ENCODE assay signal across 13 cellular contexts in the genomic region with DNA sequence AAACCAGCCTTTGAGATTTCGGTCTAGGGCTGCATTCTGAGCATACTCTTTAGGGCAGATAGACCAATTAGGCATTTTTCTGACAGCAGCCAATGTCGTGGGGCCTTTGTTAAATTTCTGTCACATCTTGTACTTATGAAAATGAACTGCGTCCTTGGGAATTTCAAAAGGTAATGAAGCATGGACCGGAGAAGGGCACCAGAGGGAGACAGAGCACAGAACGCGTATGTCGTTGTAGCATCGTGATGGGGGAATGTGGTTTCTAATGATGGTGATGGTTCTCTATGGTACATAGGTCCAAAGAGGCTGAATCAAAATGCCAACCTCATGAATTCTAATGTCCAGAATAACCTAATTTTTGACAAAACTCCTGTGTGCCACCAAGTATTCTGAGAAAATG.
DNase-seq lines count a peak whose midpoint lies in the region; ATAC-seq, FAIRE-seq and TF ChIP-seq lines count a peak whose summit lies in the region.
"Had no signal": no experiment of that assay in that cellular context is flagged by ENCODE, and none has a peak within 500 bp of the region (broad histone marks: within the 10 kb centered on the region; RNA-seq: fewer than 3 reads in every experiment).

No MANE protein-coding gene starts in this region.

- no peaks in the 10 kb centered on the region for H3K36me3 Mint-ChIP-seq in CD8-positive, alpha-beta T cell

- no peaks in the 10 kb centered on the region for H3K79me2 ChIP-seq in HepG2 (ENCODE audit: insufficient read depth, low read length)

- TF ChIP-seq RAD21 in HepG2 (CRISPR knock-in tag; IDR thresholded peaks at IDR 0.05) = peak; percentile 23; the same call in 1 of the 2 replicates

- TF ChIP-seq CTCF in HepG2 (CRISPR knock-in tag; IDR thresholded peaks at IDR 0.05) (peak; percentile 67), right lobe of liver (IDR thresholded peaks at IDR 0.05) (no peak)
- no peak for TF ChIP-seq CTCF in CD8-positive, alpha-beta T cell (IDR thresholded peaks at IDR 0.05)

- DNase-seq in HepG2 (ENCODE audit: low spot score) = peak; percentile 15
- no peak for DNase-seq in right lobe of liver
- DNase-seq in NCI-H524 (lab: John Stamatoyannopoulos, UW) = peak; percentile 22 to 68
- peak; percentile 20 for DNase-seq in dermis blood vessel endothelial cell
- DNase-seq in foreskin melanocyte = no peak
- no peak for DNase-seq in CD8-positive, alpha-beta T cell
- DNase-seq in NOMO-1 treated with DMSO at 0.1 percent for 48 hours (lab: John Stamatoyannopoulos, UW; ENCODE audit: unreplicated experiment) = no peak
- DNase-seq: activated CD4-positive, CD25-positive, alpha-beta regulatory T cell treated with anti-CD3 and anti-CD28 coated beads, Interleukin-2, amount 50 U/mL, for 72 hours; stimulated activated CD4-positive, alpha-beta T cell treated with anti-CD3 and anti-CD28 coated beads, Interleukin-2, amount 100 ng/mL, for 24 hours had no signal

- H3K27me3 Mint-ChIP-seq in CD8-positive, alpha-beta T cell (ENCODE audit: low read depth) = peaks cover 4% of the 10 kb centered on the region
- H3K27me3 Mint-ChIP-seq: B cell, progenitor cell of endocrine pancreas had no signal

- intact Hi-C loops in HepG2 (cut with micrococcal nuclease; ENCODE audit: unreplicated experiment) = loop anchor here (1.0 to 2.0 kb wide), 3 partner anchors 635 to 801 kb away; no protein-coding TSS in a partner anchor
- intact Hi-C loops in right lobe of liver (cut with DNase I) = no loop called here
- intact Hi-C loops in CD8-positive, alpha-beta T cell (cut with DNase I, micrococcal nuclease) = loop anchor here in 1 of 2 experiments (10.0 kb wide), 1 partner anchor 483 kb away; the partner anchor contains the start of gene CRIM1

- no peaks in the 10 kb centered on the region for H3K4me1 ChIP-seq in HepG2 (ENCODE audit: insufficient read depth, low read length)
- H3K4me1 ChIP-seq in right lobe of liver = no peaks in the 10 kb centered on the region
- H3K4me1 ChIP-seq in CD8-positive, alpha-beta T cell (ENCODE audit: insufficient read depth, low read length) = no peaks in the 10 kb centered on the region

- H3K27ac ChIP-seq in HepG2 (ENCODE audit: extremely low read length, insufficient read depth, low read length) (no peak overlapping the region), right lobe of liver (no peak overlapping the region)
- no peak overlapping the region for H3K27ac ChIP-seq in CD8-positive, alpha-beta T cell (ENCODE audit: low read depth, low read length)

- in situ Hi-C loops in HepG2 (cut with HindIII; ENCODE audit: extremely low pct_ligation_motif_present, low pct_unique_long_range_greater_than_20kb) = loop anchor here (10.0 kb wide), 1 partner anchor 803 kb away; no protein-coding TSS in a partner anchor

- FAIRE-seq in HepG2 (lab: Jason Lieb, UNC) = peak; percentile 44
- FAIRE-seq: colon had no signal

- H2AFZ ChIP-seq in HepG2 (ENCODE audit: low read length) = no peak overlapping the region

- CTCF ChIA-PET in HepG2 (lab: Yijun Ruan, JAX; ENCODE audit: low intra/inter-chr PET ratio, low total read pairs) = interaction anchor here (2.0 kb wide), 1 partner anchor 801 kb away, joined by 5 read pairs; no protein-coding TSS in a partner anchor
- CTCF ChIA-PET in CD8-positive, alpha-beta T cell (lab: Charles Lee) = no interaction called here

- BruUV-seq in HepG2 (replicated peaks; lab: Mats Ljungman, UMichigan) = no TSS peak

- H3K4me3 Mint-ChIP-seq in CD8-positive, alpha-beta T cell = no peak overlapping the region
- H3K4me3 Mint-ChIP-seq: B cell had no signal

- no peak for TF ChIP-seq POLR2A in HepG2 (IDR thresholded peaks at IDR 0.05; ENCODE audit: insufficient read depth in 1 of 2, low read depth in 2 of 2, low read length in 2 of 2)
- TF ChIP-seq POLR2A in right lobe of liver (IDR thresholded peaks at IDR 0.05) = no peak

- WGBS in HepG2 (ENCODE audit: low lambda C conversion rate) = 2% methylated on average over 8 of the region's 8 CpGs
- WGBS in right lobe of liver (ENCODE audit: insufficient coverage, low coverage, low lambda C conversion rate, missing lambda C conversion rate) = 69% methylated on average over 8 of the region's 8 CpGs

- TF ChIP-seq EP300 in HepG2 (IDR thresholded peaks at IDR 0.05; ENCODE audit: low read depth in 2 of 2, low read length in 2 of 2) (no peak), HepG2 (CRISPR knock-in tag; IDR thresholded peaks at IDR 0.05; ENCODE audit: borderline replicate concordance) (no peak)

- H3K9ac ChIP-seq in HepG2 (ENCODE audit: insufficient read depth, low read depth, low read length) = no peak overlapping the region

- H3K27me3 ChIP-seq in HepG2 (ENCODE audit: control insufficient read depth in 1 of 2, insufficient read depth in 2 of 2, low read length in 2 of 2) = no peaks in the 10 kb centered on the region
- H3K27me3 ChIP-seq in right lobe of liver = no peaks in the 10 kb centered on the region
- H3K27me3 ChIP-seq in CD8-positive, alpha-beta T cell (ENCODE audit: insufficient read depth, low read length) = no peaks in the 10 kb centered on the region

- H3K4me1 Mint-ChIP-seq in CD8-positive, alpha-beta T cell (ENCODE audit: low read depth) = no peaks in the 10 kb centered on the region
- H3K4me1 Mint-ChIP-seq: B cell had no signal

- ATAC-seq in HepG2 (peak; percentile 85), right lobe of liver (no peak), GM21825 (IDR thresholded peaks at IDR 0.05; ENCODE audit: unreplicated experiment) (no peak)
- ATAC-seq in CD8-positive, alpha-beta T cell = no peak

- H3K4me2 ChIP-seq in HepG2 (ENCODE audit: low read depth, low read length) = no peak overlapping the region

- H3K9me3 ChIP-seq in HepG2 (ENCODE audit: low read length) (no peaks in the 10 kb centered on the region), right lobe of liver (no peaks in the 10 kb centered on the region)
- H3K9me3 ChIP-seq in CD8-positive, alpha-beta T cell (ENCODE audit: low read length) = no peaks in the 10 kb centered on the region

- H3K4me3 ChIP-seq in HepG2 (replicated peaks in 1 of 3; ENCODE audit: insufficient read depth in 1 of 3, low read depth in 2 of 3, low read length in 3 of 3) (no peak overlapping the region), right lobe of liver (no peak overlapping the region)
- H3K4me3 ChIP-seq in CD8-positive, alpha-beta T cell (ENCODE audit: low read depth, low read length) = no peak overlapping the region

- POLR2A ChIA-PET in HepG2 (lab: Yijun Ruan, JAX) = no interaction called here
- POLR2A ChIA-PET in CD8-positive, alpha-beta T cell (lab: Charles Lee) = no interaction called here

- no peaks in the 10 kb centered on the region for H3K9me3 Mint-ChIP-seq in CD8-positive, alpha-beta T cell

- no peak overlapping the region for H3K27ac Mint-ChIP-seq in CD8-positive, alpha-beta T cell
- H3K27ac Mint-ChIP-seq: B cell, progenitor cell of endocrine pancreas had no signal

- H3K36me3 ChIP-seq in HepG2 (replicated peaks in 1 of 2; ENCODE audit: control insufficient read depth in 1 of 2, insufficient read depth in 2 of 2, low read length in 2 of 2) = no peaks in the 10 kb centered on the region
- H3K36me3 ChIP-seq in right lobe of liver = no peaks in the 10 kb centered on the region
- no peaks in the 10 kb centered on the region for H3K36me3 ChIP-seq in CD8-positive, alpha-beta T cell (ENCODE audit: insufficient read depth, low read length)

- no peaks in the 10 kb centered on the region for H4K20me1 ChIP-seq in HepG2 (ENCODE audit: insufficient read depth, low read length)

TF ChIP-seq in HepG2, 621 proteins besides CTCF, POLR2A, EP300 and RAD21:
- TF ChIP-seq, protein P1, sequence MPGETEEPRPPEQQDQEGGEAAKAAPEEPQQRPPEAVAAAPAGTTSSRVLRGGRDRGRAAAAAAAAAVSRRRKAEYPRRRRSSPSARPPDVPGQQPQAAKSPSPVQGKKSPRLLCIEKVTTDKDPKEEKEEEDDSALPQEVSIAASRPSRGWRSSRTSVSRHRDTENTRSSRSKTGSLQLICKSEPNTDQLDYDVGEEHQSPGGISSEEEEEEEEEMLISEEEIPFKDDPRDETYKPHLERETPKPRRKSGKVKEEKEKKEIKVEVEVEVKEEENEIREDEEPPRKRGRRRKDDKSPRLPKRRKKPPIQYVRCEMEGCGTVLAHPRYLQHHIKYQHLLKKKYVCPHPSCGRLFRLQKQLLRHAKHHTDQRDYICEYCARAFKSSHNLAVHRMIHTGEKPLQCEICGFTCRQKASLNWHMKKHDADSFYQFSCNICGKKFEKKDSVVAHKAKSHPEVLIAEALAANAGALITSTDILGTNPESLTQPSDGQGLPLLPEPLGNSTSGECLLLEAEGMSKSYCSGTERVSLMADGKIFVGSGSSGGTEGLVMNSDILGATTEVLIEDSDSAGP (CRISPR knock-in tag; IDR thresholded peaks at IDR 0.05; ENCODE audit: borderline replicate concordance) = no peak
- TF ChIP-seq SMC3 (IDR thresholded peaks at IDR 0.05; ENCODE audit: low read length) (peak; percentile 69), ZBTB43 (CRISPR knock-in tag; conservative IDR thresholded peaks at IDR 0.05) (no peak), STAG1 (CRISPR knock-in tag; IDR thresholded peaks at IDR 0.05) (peak; percentile 77), IRF2 (CRISPR knock-in tag; IDR thresholded peaks at IDR 0.05) (no peak), ZNF607 (CRISPR knock-in tag; IDR thresholded peaks at IDR 0.05; ENCODE audit: borderline replicate concordance) (no peak)

Comparison
In these comparisons a context has a peak if more than half of its experiments do, and no peak if none do; other contexts are left out.
1. DNase-seq: peak in HepG2 (single experiment), NCI-H524 (2 of 2) and dermis blood vessel endothelial cell (single experiment); none in right lobe of liver (0 of 3), foreskin melanocyte (single experiment), CD8-positive, alpha-beta T cell (0 of 7) and NOMO-1 treated with DMSO at 0.1 percent for 48 hours (single experiment).